In the genomic region with DNA sequence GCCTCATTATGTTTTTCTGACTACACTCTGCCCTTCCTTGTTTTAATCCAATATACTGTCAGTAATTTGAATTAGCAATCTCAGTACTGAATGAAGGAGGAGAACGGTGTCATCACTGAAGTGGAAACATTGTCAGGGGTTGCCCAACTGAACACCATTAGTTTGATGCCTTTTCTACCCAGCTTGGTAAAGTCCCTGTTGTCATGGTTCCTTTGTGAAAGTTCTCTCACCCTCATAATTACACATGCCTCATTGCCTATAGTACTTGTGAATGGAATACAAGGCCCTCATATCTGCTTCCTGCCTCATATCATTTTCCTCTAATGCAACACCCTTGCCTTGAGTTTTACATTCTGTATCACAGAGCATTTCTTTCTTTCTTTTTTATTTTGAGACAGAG, we compare ENCODE assay signal across 17 cellular contexts.
DNase-seq lines count a peak whose midpoint lies in the region; ATAC-seq, FAIRE-seq and TF ChIP-seq lines count a peak whose summit lies in the region.
"Had no signal": no experiment of that assay in that cellular context is flagged by ENCODE, and none has a peak within 500 bp of the region (broad histone marks: within the 10 kb centered on the region; RNA-seq: fewer than 3 reads in every experiment).

No MANE protein-coding gene starts in this region.

- no peak overlapping the region for H2BK120ac ChIP-seq in trophoblast cell (ENCODE audit: insufficient read depth, low read length, poor library complexity)

- H3K27ac ChIP-seq in kidney (ENCODE audit: low read depth in 2 of 2, low read length in 2 of 2) (no peak overlapping the region), trophoblast cell (ENCODE audit: low read depth, low read length) (no peak overlapping the region)
- no peak overlapping the region for H3K27ac ChIP-seq in CD8-positive, alpha-beta memory T cell (ENCODE audit: low read depth, low read length)
- H3K27ac ChIP-seq: brain microvascular endothelial cell had no signal

- H3K9me3 Mint-ChIP-seq in CD8-positive, alpha-beta memory T cell: no peaks in the 10 kb centered on the region
- H3K9me3 Mint-ChIP-seq: natural killer cell treated with Interleukin-12 subunit alpha and Interleukin-12 subunit beta and Interleukin-15 and Interleukin-18, amount 100 ng/mL, for 72 hours had no signal

- H3K79me1 ChIP-seq in trophoblast cell (ENCODE audit: low read length): no peaks in the 10 kb centered on the region

- H3K9ac ChIP-seq in kidney (ENCODE audit: low read length in 2 of 2) (no peak overlapping the region), trophoblast cell (ENCODE audit: low read length) (no peak overlapping the region)

- no peak overlapping the region for H3K14ac ChIP-seq in trophoblast cell (ENCODE audit: low read length)

- H2AK5ac ChIP-seq in trophoblast cell (ENCODE audit: low read length): no peak overlapping the region

- H3K23ac ChIP-seq in trophoblast cell (ENCODE audit: low read length): no peak overlapping the region

- no peak overlapping the region for H4K12ac ChIP-seq in trophoblast cell (ENCODE audit: low read depth, low read length)

- no peak for FAIRE-seq in kidney (lab: Jason Lieb, UNC)
- FAIRE-seq: H54, K562 had no signal

- H4K8ac ChIP-seq in trophoblast cell (ENCODE audit: low read depth, low read length): no peak overlapping the region

- H3K4ac ChIP-seq in trophoblast cell (ENCODE audit: low read depth, low read length): no peak overlapping the region

- no peaks in the 10 kb centered on the region for H3K79me2 ChIP-seq in trophoblast cell (ENCODE audit: control insufficient read depth, insufficient read depth, low read length, poor library complexity)

- H4K91ac ChIP-seq in trophoblast cell (ENCODE audit: low read depth, low read length): no peak overlapping the region

- H3K18ac ChIP-seq in trophoblast cell (ENCODE audit: low read length): no peak overlapping the region

- H3K27me3 Mint-ChIP-seq in CD8-positive, alpha-beta memory T cell: peaks cover 0 to 16% of the 10 kb centered on the region in 2 donors

- no peaks in the 10 kb centered on the region for H3K36me3 ChIP-seq in kidney (ENCODE audit: control insufficient read depth in 1 of 2, insufficient read depth in 2 of 2, low read length in 2 of 2)
- H3K36me3 ChIP-seq in trophoblast cell (ENCODE audit: control insufficient read depth in 1 of 2, insufficient read depth in 2 of 2, low read length in 2 of 2): no peaks in the 10 kb centered on the region
- no peaks in the 10 kb centered on the region for H3K36me3 ChIP-seq in CD8-positive, alpha-beta memory T cell (ENCODE audit: insufficient read depth, low read length)
- H3K36me3 ChIP-seq: brain microvascular endothelial cell had no signal

- no peak overlapping the region for H2AFZ ChIP-seq in trophoblast cell (ENCODE audit: insufficient read depth, low read length, poor library complexity)

- no peak overlapping the region for H2BK5ac ChIP-seq in trophoblast cell (ENCODE audit: low read depth, low read length, poor library complexity)

- H2BK12ac ChIP-seq in trophoblast cell (ENCODE audit: low read length): no peak overlapping the region

- no peak for TF ChIP-seq CTCF in GM12865 (IDR thresholded peaks at IDR 0.05; ENCODE audit: insufficient read depth, low read depth, low read length, missing control alignments)
- no peak for TF ChIP-seq CTCF in kidney (IDR thresholded peaks at IDR 0.05; ENCODE audit: borderline replicate concordance, extremely low read depth, insufficient read depth)

- no peak overlapping the region for H3K4me3 ChIP-seq in GM12865 (ENCODE audit: low read depth, low read length)
- no peak overlapping the region for H3K4me3 ChIP-seq in kidney (ENCODE audit: low read length in 2 of 2)
- H3K4me3 ChIP-seq in trophoblast cell (ENCODE audit: low read depth, low read length): no peak overlapping the region
- H3K4me3 ChIP-seq in CD8-positive, alpha-beta memory T cell (ENCODE audit: low read length): no peak overlapping the region
- H3K4me3 ChIP-seq: K562, smooth muscle cell had no signal

- no peaks in the 10 kb centered on the region for H3K4me1 ChIP-seq in kidney (ENCODE audit: control insufficient read depth in 1 of 2, insufficient read depth in 1 of 2, low read depth in 1 of 2, low read length in 2 of 2)
- no peaks in the 10 kb centered on the region for H3K4me1 ChIP-seq in trophoblast cell (ENCODE audit: control insufficient read depth in 1 of 2, insufficient read depth in 2 of 2, low read length in 2 of 2)
- H3K4me1 ChIP-seq in CD8-positive, alpha-beta memory T cell (ENCODE audit: insufficient read depth, low read length): no peaks in the 10 kb centered on the region

- DNase-seq in GM12865 (ENCODE audit: low read depth) (peak; percentile 64), kidney (no peak), trophoblast cell (no peak), COLO829 (ENCODE audit: low spot score) (no peak)
- DNase-seq in CD8-positive, alpha-beta memory T cell: no peak
- DNase-seq: activated T-cell treated with anti-CD3 and anti-CD28 coated beads for 4 hours; AML-193; brain microvascular endothelial cell; stimulated activated CD8-positive, alpha-beta memory T cell treated with anti-CD3 and anti-CD28 coated beads, Interleukin-4, amount 100 ng/mL, for 48 hours had no signal

- no peak overlapping the region for H3K27ac Mint-ChIP-seq in CD8-positive, alpha-beta memory T cell
- H3K27ac Mint-ChIP-seq: natural killer cell treated with Interleukin-12 subunit alpha and Interleukin-12 subunit beta and Interleukin-15 and Interleukin-18, amount 100 ng/mL, for 72 hours had no signal

- H3K4me2 ChIP-seq in trophoblast cell (ENCODE audit: low read length): no peak overlapping the region
- H3K4me2 ChIP-seq: smooth muscle cell had no signal

- CTCF ChIA-PET in CD8-positive, alpha-beta memory T cell (lab: Charles Lee): no interaction called here

- ATAC-seq in GM19023 (IDR thresholded peaks at IDR 0.05; ENCODE audit: unreplicated experiment) (peak; percentile 96), HG02571 (IDR thresholded peaks at IDR 0.05; ENCODE audit: unreplicated experiment) (peak; percentile 90), HG03432 (IDR thresholded peaks at IDR 0.05; ENCODE audit: unreplicated experiment) (peak; percentile 99)
- ATAC-seq: K562; natural killer cell treated with Interleukin-12 subunit alpha and Interleukin-12 subunit beta and Interleukin-15 and Interleukin-18, amount 100 ng/mL, for 72 hours; Panc1 had no signal

- H3K9me3 ChIP-seq in kidney (ENCODE audit: control insufficient read depth in 1 of 2, low read length in 2 of 2) (no peaks in the 10 kb centered on the region), trophoblast cell (ENCODE audit: insufficient read depth, low read depth, low read length) (no peaks in the 10 kb centered on the region)
- H3K9me3 ChIP-seq in CD8-positive, alpha-beta memory T cell (ENCODE audit: low read length): no peaks in the 10 kb centered on the region

- H3K4me1 Mint-ChIP-seq in CD8-positive, alpha-beta memory T cell: no peaks in the 10 kb centered on the region

- H3K36me3 Mint-ChIP-seq in CD8-positive, alpha-beta memory T cell: no peaks in the 10 kb centered on the region
- H3K36me3 Mint-ChIP-seq: natural killer cell treated with Interleukin-12 subunit alpha and Interleukin-12 subunit beta and Interleukin-15 and Interleukin-18, amount 100 ng/mL, for 72 hours had no signal

- intact Hi-C loops in kidney (cut with DNase I): no loop called here

- POLR2A ChIA-PET in CD8-positive, alpha-beta memory T cell (lab: Charles Lee): no interaction called here

- H3K27me3 ChIP-seq in trophoblast cell (ENCODE audit: insufficient read depth, low read length): no peaks in the 10 kb centered on the region
- H3K27me3 ChIP-seq in CD8-positive, alpha-beta memory T cell (ENCODE audit: insufficient read depth, low read length, poor library complexity, severe bottlenecking): no peaks in the 10 kb centered on the region
- H3K27me3 ChIP-seq: brain microvascular endothelial cell had no signal

- no peak overlapping the region for H3K4me3 Mint-ChIP-seq in CD8-positive, alpha-beta memory T cell
- H3K4me3 Mint-ChIP-seq: natural killer cell treated with Interleukin-12 subunit alpha and Interleukin-12 subunit beta and Interleukin-15 and Interleukin-18, amount 100 ng/mL, for 72 hours had no signal

- no CpG with 5 or more reads among the region's 1 CpG for WGBS in trophoblast cell (ENCODE audit: extremely low coverage, insufficient coverage, insufficient read length)
